Comparison of ENCODE assay signal across 20 cellular contexts in the genomic region with DNA sequence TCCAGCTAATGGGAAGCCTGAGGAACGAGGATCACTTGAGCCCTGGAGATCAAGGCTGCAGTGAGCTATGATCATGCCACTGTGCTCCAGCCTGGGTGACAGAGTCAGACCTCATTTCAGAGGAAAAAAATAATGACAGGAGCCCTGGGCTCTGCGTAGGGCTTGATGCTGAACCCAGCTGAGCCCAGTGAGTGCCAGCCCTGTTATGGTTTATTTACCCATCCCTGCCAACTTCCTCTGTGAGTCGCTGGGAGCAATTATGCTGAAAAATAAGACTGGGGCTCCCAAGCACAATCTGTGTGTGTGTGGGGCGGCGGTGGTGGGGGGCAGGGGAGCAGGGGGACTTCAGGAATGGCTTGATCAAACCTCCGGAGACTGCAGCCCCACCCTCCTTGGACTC.
DNase-seq lines count a peak whose midpoint lies in the region; ATAC-seq and TF ChIP-seq lines count a peak whose summit lies in the region.
"Had no signal": no experiment of that assay in that cellular context is flagged by ENCODE, and none has a peak within 500 bp of the region (broad histone marks: within the 10 kb centered on the region; RNA-seq: fewer than 3 reads in every experiment).

No MANE protein-coding gene starts in this region.

- no peak overlapping the region for H2BK15ac ChIP-seq in H9 (ENCODE audit: low read depth, low read length)

- H3K36me3 ChIP-seq in RWPE2 (ENCODE audit: low read depth), result no peaks in the 10 kb centered on the region
- no peaks in the 10 kb centered on the region for H3K36me3 ChIP-seq in CD8-positive, alpha-beta T cell (ENCODE audit: insufficient read depth, low read length)
- H3K36me3 ChIP-seq: BLaER1 treated with 17β-estradiol and CSF1 and Interleukin-3, amounts not matched to agents 10 nM and 100 nM; HAP-1 had no signal

- H3K4me3 ChIP-seq in RWPE2 (ENCODE audit: severe bottlenecking), result no peak overlapping the region
- H3K4me3 ChIP-seq in CD8-positive, alpha-beta T cell (ENCODE audit: low read depth, low read length), result no peak overlapping the region
- H3K4me3 ChIP-seq: BLaER1 treated with 17β-estradiol and CSF1 and Interleukin-3, amounts not matched to agents 10 nM and 100 nM; HAP-1 had no signal

- no peaks in the 10 kb centered on the region for H3K79me2 ChIP-seq in H9 (ENCODE audit: insufficient read depth, low read length)

- H3K4me1 Mint-ChIP-seq in H9, result peaks cover 0 to 2% of the 10 kb centered on the region in 2 experiments; a peak in 1 of 4 replicates
- no peaks in the 10 kb centered on the region for H3K4me1 Mint-ChIP-seq in CD8-positive, alpha-beta T cell (ENCODE audit: low read depth)
- H3K4me1 Mint-ChIP-seq: CD8-positive, alpha-beta memory T cell had no signal

- DNase-seq in DMS153 (lab: John Stamatoyannopoulos, UW) (peak; percentile 19), H9 (peak; percentile 10), RWPE2 (ENCODE audit: low spot score) (peak; percentile 67), posterior vena cava (ENCODE audit: low spot score) (peak; percentile 41), amygdala (lab: John Stamatoyannopoulos, UW) (no peak)
- no peak for DNase-seq in CD8-positive, alpha-beta T cell
- DNase-seq: Calu3; CD8-positive, alpha-beta memory T cell; DMS53; KG1; NCI-H187 treated with DMSO at 0.1 percent for 48 hours; NCI-H2227 treated with DMSO at 0.1 percent for 48 hours; NCI-H510A; NCI-H82; OCI-M1; Right ventricle myocardium superior had no signal

- intact Hi-C loops in posterior vena cava (cut with DNase I), result no loop called here
- intact Hi-C loops in CD8-positive, alpha-beta T cell (cut with DNase I, micrococcal nuclease), result no loop called here

- no peak overlapping the region for H2AFZ ChIP-seq in H9 (ENCODE audit: low read length)

- no peak overlapping the region for H3K4me2 ChIP-seq in H9 (ENCODE audit: insufficient read depth, insufficient read length, low read length)

- H3K23me2 ChIP-seq in H9 (ENCODE audit: insufficient read length, low read depth, low read length, poor library complexity, severe bottlenecking), result no peaks in the 10 kb centered on the region

- no peak overlapping the region for H2AK5ac ChIP-seq in H9 (ENCODE audit: insufficient read length, low read length)

- no peak overlapping the region for H3K4ac ChIP-seq in H9 (ENCODE audit: low read depth, low read length)

- peaks cover 4% of the 10 kb centered on the region for H3K27me3 Mint-ChIP-seq in H9 (ENCODE audit: low read depth)
- peaks cover 9% of the 10 kb centered on the region for H3K27me3 Mint-ChIP-seq in CD8-positive, alpha-beta T cell (ENCODE audit: low read depth)

- no peak overlapping the region for H2BK12ac ChIP-seq in H9 (ENCODE audit: insufficient read length, low read depth, low read length)

- H3K27ac ChIP-seq in H9 (ENCODE audit: insufficient read length, low read depth, low read length), result no peak overlapping the region
- no peak overlapping the region for H3K27ac ChIP-seq in RWPE2 (ENCODE audit: poor library complexity, severe bottlenecking)
- H3K27ac ChIP-seq in CD8-positive, alpha-beta T cell (ENCODE audit: low read depth, low read length), result no peak overlapping the region
- H3K27ac ChIP-seq: BLaER1 treated with 17β-estradiol and CSF1 and Interleukin-3, amounts not matched to agents 10 nM and 100 nM had no signal

- H3K79me1 ChIP-seq in H9 (ENCODE audit: insufficient read depth, low read depth, low read length, poor library complexity, severe bottlenecking), result no peaks in the 10 kb centered on the region

- no peak overlapping the region for H3K18ac ChIP-seq in H9 (ENCODE audit: insufficient read length, low read depth, low read length)

- CTCF ChIA-PET in CD8-positive, alpha-beta T cell (lab: Charles Lee), result no interaction called here

- no CpG with 5 or more reads among the region's 6 CpGs for WGBS in H9 (ENCODE audit: extremely low coverage, insufficient read length, low lambda C conversion rate)

- H3T11ph ChIP-seq in H9 (ENCODE audit: low read length), result no peak overlapping the region

- no peak overlapping the region for H2BK20ac ChIP-seq in H9 (ENCODE audit: low read depth, low read length, poor library complexity, severe bottlenecking)

- no peak overlapping the region for H3K27ac Mint-ChIP-seq in H9
- H3K27ac Mint-ChIP-seq in CD8-positive, alpha-beta T cell, result no peak overlapping the region
- H3K27ac Mint-ChIP-seq: T-helper 1 cell treated with Interleukin-12 subunit alpha and Interleukin-12 subunit beta and Interleukin-4 antibody, amounts not matched to agents 30 μg/mL and 1 μg/mL, for 36 hours had no signal

- no peak overlapping the region for H2BK5ac ChIP-seq in H9 (ENCODE audit: insufficient read length, low read length)

- no peak overlapping the region for H3K4me3 Mint-ChIP-seq in H9
- no peak overlapping the region for H3K4me3 Mint-ChIP-seq in CD8-positive, alpha-beta T cell
- H3K4me3 Mint-ChIP-seq: T-helper 1 cell treated with Interleukin-12 subunit alpha and Interleukin-12 subunit beta and Interleukin-4 antibody, amounts not matched to agents 30 μg/mL and 1 μg/mL, for 36 hours had no signal

- H3K9me3 ChIP-seq in H9 (ENCODE audit: control insufficient read depth, low read depth, low read length), result no peaks in the 10 kb centered on the region
- H3K9me3 ChIP-seq in RWPE2 (ENCODE audit: severe bottlenecking), result no peaks in the 10 kb centered on the region
- no peaks in the 10 kb centered on the region for H3K9me3 ChIP-seq in CD8-positive, alpha-beta T cell (ENCODE audit: low read length)
- H3K9me3 ChIP-seq: BLaER1 treated with 17β-estradiol and CSF1 and Interleukin-3, amounts not matched to agents 10 nM and 100 nM; HAP-1 had no signal

- H3K23ac ChIP-seq in H9 (ENCODE audit: insufficient read length, low read depth, low read length), result no peak overlapping the region

- no peak for TF ChIP-seq CTCF in H9 (conservative IDR thresholded peaks at IDR 0.05)
- TF ChIP-seq CTCF in RWPE2 (IDR thresholded peaks at IDR 0.05; ENCODE audit: poor library complexity, severe bottlenecking), result no peak
- no peak for TF ChIP-seq CTCF in CD8-positive, alpha-beta T cell (IDR thresholded peaks at IDR 0.05)

- POLR2A ChIA-PET in CD8-positive, alpha-beta T cell (lab: Charles Lee), result no interaction called here

- ATAC-seq in RWPE2 (ENCODE audit: low read depth), result no peak
- no peak for ATAC-seq in HG03175 (IDR thresholded peaks at IDR 0.05; ENCODE audit: unreplicated experiment)
- no peak for ATAC-seq in CD8-positive, alpha-beta T cell

- no peaks in the 10 kb centered on the region for H3K36me3 Mint-ChIP-seq in H9 (ENCODE audit: insufficient read depth in 1 of 3, low read depth in 3 of 3)
- no peaks in the 10 kb centered on the region for H3K36me3 Mint-ChIP-seq in CD8-positive, alpha-beta T cell
- H3K36me3 Mint-ChIP-seq: CD8-positive, alpha-beta memory T cell had no signal

- H2BK120ac ChIP-seq in H9 (ENCODE audit: low read depth, low read length, poor library complexity, severe bottlenecking), result no peak overlapping the region

- H3K9ac ChIP-seq in H9 (ENCODE audit: extremely low read depth, insufficient read length, low read length), result no peak overlapping the region
- H3K9ac ChIP-seq: BLaER1 treated with 17β-estradiol and CSF1 and Interleukin-3, amounts not matched to agents 10 nM and 100 nM had no signal

- no peak overlapping the region for H4K91ac ChIP-seq in H9 (ENCODE audit: insufficient read length, low read depth, low read length)

- H3K14ac ChIP-seq in H9 (ENCODE audit: insufficient read depth, low read length), result no peak overlapping the region

- H3K4me1 ChIP-seq in H9 (ENCODE audit: insufficient read depth, low read length) (no peaks in the 10 kb centered on the region; the same call in 1 of the 2 replicates), RWPE2 (ENCODE audit: insufficient read depth, poor library complexity, severe bottlenecking) (no peaks in the 10 kb centered on the region)
- no peaks in the 10 kb centered on the region for H3K4me1 ChIP-seq in CD8-positive, alpha-beta T cell (ENCODE audit: insufficient read depth, low read length)
- H3K4me1 ChIP-seq: HAP-1 had no signal

- no peaks in the 10 kb centered on the region for H3K9me3 Mint-ChIP-seq in H9
- no peaks in the 10 kb centered on the region for H3K9me3 Mint-ChIP-seq in CD8-positive, alpha-beta T cell
- H3K9me3 Mint-ChIP-seq: CD8-positive, alpha-beta memory T cell; T-helper 1 cell treated with Interleukin-12 subunit alpha and Interleukin-12 subunit beta and Interleukin-4 antibody, amounts not matched to agents 30 μg/mL and 1 μg/mL, for 36 hours had no signal

- no peaks in the 10 kb centered on the region for H4K20me1 ChIP-seq in H9 (ENCODE audit: control insufficient read depth, insufficient read depth, insufficient read length)
- H4K20me1 ChIP-seq: BLaER1 treated with 17β-estradiol and CSF1 and Interleukin-3, amounts not matched to agents 10 nM and 100 nM had no signal

- H4K8ac ChIP-seq in H9 (replicated peaks; ENCODE audit: insufficient read length, low read depth, low read length), result no peak overlapping the region

- H3K27me3 ChIP-seq in H9 (ENCODE audit: insufficient read depth, low read length), result no peaks in the 10 kb centered on the region
- no peaks in the 10 kb centered on the region for H3K27me3 ChIP-seq in RWPE2 (ENCODE audit: insufficient read depth, poor library complexity, severe bottlenecking)
- no peaks in the 10 kb centered on the region for H3K27me3 ChIP-seq in CD8-positive, alpha-beta T cell (ENCODE audit: insufficient read depth, low read length)

- H3K56ac ChIP-seq in H9 (ENCODE audit: insufficient read length, low read depth, low read length), result no peak overlapping the region

- no peak overlapping the region for H4K5ac ChIP-seq in H9 (ENCODE audit: insufficient read length, low read depth, low read length)

Comparison
In these comparisons a context has a peak if more than half of its experiments do, and no peak if none do; other contexts are left out.
1. DNase-seq: peak in DMS153 (single experiment), H9 (single experiment), RWPE2 (single experiment) and posterior vena cava (single experiment); none in amygdala (0 of 56) and CD8-positive, alpha-beta T cell (0 of 7).